1 cellular context compared by ENCODE assay signal in the genomic region with DNA sequence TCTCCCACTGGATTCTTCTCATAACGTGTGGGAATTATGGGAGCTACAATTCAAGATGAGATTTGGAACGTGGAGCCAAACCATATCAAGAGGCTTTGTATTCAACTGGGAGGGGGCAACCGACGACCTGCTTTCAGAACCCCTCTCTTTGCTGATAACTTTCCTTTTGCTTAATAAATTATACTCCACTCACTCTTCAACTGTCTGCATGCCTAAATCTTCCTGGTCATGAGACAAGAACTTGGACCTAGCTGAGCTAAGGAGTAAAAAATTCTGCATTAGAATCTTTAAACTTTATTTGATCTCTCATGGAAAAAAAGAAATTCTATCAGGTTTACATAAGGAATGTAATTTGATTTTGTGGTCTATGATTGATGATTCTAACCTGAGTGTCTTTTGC.
TF ChIP-seq lines count a peak whose summit lies in the region.

No MANE protein-coding gene starts in this region.

TF ChIP-seq in HEK293, 187 proteins besides CTCF, POLR2A, EP300 and RAD21:
- no peak for TF ChIP-seq ZNF501 (tag by site-specific recombination; IDR thresholded peaks at IDR 0.05)
- TF ChIP-seq SETDB1 (IDR thresholded peaks at IDR 0.05; ENCODE audit: insufficient read length, low read length): peak; percentile 92
